ENCODE assay signal across 17 cellular contexts in the genomic region with DNA sequence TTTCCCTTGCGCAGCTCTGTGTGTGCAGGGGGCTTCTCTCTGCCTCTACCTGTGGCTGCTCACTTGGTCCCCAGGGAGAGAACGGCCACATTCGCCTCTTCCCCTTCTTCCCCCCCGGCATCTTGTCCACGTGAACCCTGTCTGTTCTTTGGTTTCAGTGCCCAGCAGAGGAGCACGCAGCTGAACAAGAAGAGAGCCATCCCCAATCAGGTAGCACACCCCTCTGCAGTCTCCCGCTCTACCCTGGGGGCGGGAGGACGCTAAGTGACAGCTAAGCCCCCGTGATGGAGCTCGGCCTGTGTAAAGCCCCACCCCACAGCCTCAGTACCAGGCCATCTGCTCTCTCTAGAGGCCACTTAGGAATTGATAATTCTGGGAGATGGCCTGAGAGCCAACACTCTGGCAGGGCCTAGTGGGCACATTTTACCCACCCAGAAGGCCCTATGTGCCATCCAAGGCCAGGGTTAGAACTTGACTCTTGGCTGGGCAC. TPM values are rescaled to one million over a fixed set of nuclear protein-coding genes. Genes with fewer than 3 reads are reported as not detected.
DNase-seq lines count a peak whose midpoint lies in the region; ATAC-seq, FAIRE-seq and TF ChIP-seq lines count a peak whose summit lies in the region.
"Had no signal": no experiment of that assay in that cellular context is flagged by ENCODE, and none has a peak within 500 bp of the region (broad histone marks: within the 10 kb centered on the region; RNA-seq: fewer than 3 reads in every experiment).

No MANE protein-coding gene starts in this region.

- no peaks in the 10 kb centered on the region for H3K9me3 ChIP-seq in HAP-1

- H3K9me3 Mint-ChIP-seq in activated CD8-positive, alpha-beta memory T cell treated with anti-CD3 and anti-CD28 coated beads, Interleukin-2, amount 10 ng/mL, durations not matched to agents 7 days and 5 days (ENCODE audit: low read depth) = no peaks in the 10 kb centered on the region
- H3K9me3 Mint-ChIP-seq in activated T-helper 17 cell treated with anti-CD3 and anti-CD28 coated beads, Interleukin-2, amount 50 U/mL, for 72 hours = no peaks in the 10 kb centered on the region
- H3K9me3 Mint-ChIP-seq: CD4-positive, alpha-beta T cell had no signal

- no peak for DNase-seq in activated CD8-positive, alpha-beta memory T cell treated with anti-CD3 and anti-CD28 coated beads, Interleukin-2, amount 10 ng/mL, durations not matched to agents 7 days and 5 days
- no peak for DNase-seq in activated CD8-positive, alpha-beta memory T cell treated with anti-CD3 and anti-CD28 coated beads, Interleukin-2, amount 50 U/mL, for 48 hours
- DNase-seq in D721Med (ENCODE audit: insufficient read length, low spot score) (peak; percentile 55), pons (ENCODE audit: low spot score) (peak; percentile 53), H4 (ENCODE audit: low spot score) (no peak), HAP-1 (ENCODE audit: low spot score in 2 of 2) (no peak)
- DNase-seq: CD4-positive, alpha-beta T cell; H7; Karpas-422; MM.1S; NCI-H1105 treated with DMSO at 0.1 percent for 48 hours; NCI-H187; NCI-H446 had no signal

- peaks cover 27% of the 10 kb centered on the region for H3K36me3 ChIP-seq in HAP-1 (replicated peaks)

- CTCF ChIA-PET in activated CD8-positive, alpha-beta memory T cell treated with anti-CD3 and anti-CD28 coated beads, Interleukin-2, amount 10 ng/mL, durations not matched to agents 7 days and 5 days (lab: Charles Lee) = no interaction called here

- in situ Hi-C loops in HAP-1 (cut with MboI; ENCODE audit: low sequenced_read_pairs) = no loop called here

- no peak for TF ChIP-seq CTCF in D721Med (IDR thresholded peaks at IDR 0.05; ENCODE audit: insufficient read depth, missing control alignments)

- H3K36me3 Mint-ChIP-seq in activated CD8-positive, alpha-beta memory T cell treated with anti-CD3 and anti-CD28 coated beads, Interleukin-2, amount 10 ng/mL, durations not matched to agents 7 days and 5 days = peaks cover 53% of the 10 kb centered on the region
- peaks cover 80% of the 10 kb centered on the region for H3K36me3 Mint-ChIP-seq in activated T-helper 17 cell treated with anti-CD3 and anti-CD28 coated beads, Interleukin-2, amount 50 U/mL, for 72 hours (ENCODE audit: low read depth)

- no peaks in the 10 kb centered on the region for H3K27me3 ChIP-seq in HAP-1 (ENCODE audit: low read depth)

- H3K4me3 Mint-ChIP-seq in activated CD8-positive, alpha-beta memory T cell treated with anti-CD3 and anti-CD28 coated beads, Interleukin-2, amount 10 ng/mL, durations not matched to agents 7 days and 5 days = no peak overlapping the region
- no peak overlapping the region for H3K4me3 Mint-ChIP-seq in activated T-helper 17 cell treated with anti-CD3 and anti-CD28 coated beads, Interleukin-2, amount 50 U/mL, for 72 hours
- H3K4me3 Mint-ChIP-seq: CD4-positive, alpha-beta T cell had no signal

- no peak for ATAC-seq in activated CD8-positive, alpha-beta memory T cell treated with anti-CD3 and anti-CD28 coated beads, Interleukin-2, amount 10 ng/mL, durations not matched to agents 7 days and 5 days
- no peak for ATAC-seq in activated T-helper 17 cell treated with anti-CD3 and anti-CD28 coated beads, Interleukin-2, amount 50 U/mL, for 72 hours (replicated peaks)
- ATAC-seq in HG03175 (IDR thresholded peaks at IDR 0.05; ENCODE audit: unreplicated experiment) = no peak

- H3K27me3 Mint-ChIP-seq in activated CD8-positive, alpha-beta memory T cell treated with anti-CD3 and anti-CD28 coated beads, Interleukin-2, amount 10 ng/mL, durations not matched to agents 7 days and 5 days = no peaks in the 10 kb centered on the region
- no peaks in the 10 kb centered on the region for H3K27me3 Mint-ChIP-seq in activated T-helper 17 cell treated with anti-CD3 and anti-CD28 coated beads, Interleukin-2, amount 50 U/mL, for 72 hours
- H3K27me3 Mint-ChIP-seq: CD4-positive, alpha-beta T cell had no signal

- peaks cover 34% of the 10 kb centered on the region for H3K4me1 Mint-ChIP-seq in activated CD8-positive, alpha-beta memory T cell treated with anti-CD3 and anti-CD28 coated beads, Interleukin-2, amount 10 ng/mL, durations not matched to agents 7 days and 5 days
- H3K4me1 Mint-ChIP-seq in activated T-helper 17 cell treated with anti-CD3 and anti-CD28 coated beads, Interleukin-2, amount 50 U/mL, for 72 hours = peaks cover 14% of the 10 kb centered on the region

- H3K4me3 ChIP-seq in HAP-1 = no peak overlapping the region

- FAIRE-seq in D721Med (lab: Jason Lieb, UNC) = no peak
- FAIRE-seq: A204.1, RCC 7860 had no signal

- no peaks in the 10 kb centered on the region for H3K4me1 ChIP-seq in HAP-1

- H3K27ac Mint-ChIP-seq in activated CD8-positive, alpha-beta memory T cell treated with anti-CD3 and anti-CD28 coated beads, Interleukin-2, amount 10 ng/mL, durations not matched to agents 7 days and 5 days = peak overlapping the region; percentile 46
- peak overlapping the region; percentile 82 for H3K27ac Mint-ChIP-seq in activated T-helper 17 cell treated with anti-CD3 and anti-CD28 coated beads, Interleukin-2, amount 50 U/mL, for 72 hours
- H3K27ac Mint-ChIP-seq: CD4-positive, alpha-beta T cell had no signal

RNA-seq across cellular contexts. Expression of gene TMED1, which starts 30.2 kb away (rescaled TPM):
- 10 to 100 TPM; 16.0 to 19.2 TPM for total RNA-seq in activated CD8-positive, alpha-beta memory T cell treated with anti-CD3 and anti-CD28 coated beads, Interleukin-2, amount 10 ng/mL, durations not matched to agents 7 days and 5 days
- total RNA-seq in activated T-helper 17 cell treated with anti-CD3 and anti-CD28 coated beads, Interleukin-2, amount 50 U/mL, for 72 hours = 10 to 100 TPM; 17.6 to 20.2 TPM
- 66.2 and 100 TPM in 2 replicates for total RNA-seq in H4 (2014; rRNA removed; shearing (Covaris generic))

RNA-seq across cellular contexts. Expression of gene C19orf38, which starts 42.4 kb away (rescaled TPM):
- total RNA-seq in activated CD8-positive, alpha-beta memory T cell treated with anti-CD3 and anti-CD28 coated beads, Interleukin-2, amount 10 ng/mL, durations not matched to agents 7 days and 5 days = 1 to 10 TPM; 1.2 to 1.7 TPM
- 1 to 10 TPM in 1 of 2 donors, under 1 TPM in 1; 0.48 to 1.7 TPM for total RNA-seq in activated T-helper 17 cell treated with anti-CD3 and anti-CD28 coated beads, Interleukin-2, amount 50 U/mL, for 72 hours
- not detected in 2 replicates for total RNA-seq in H4 (2014; rRNA removed; shearing (Covaris generic))

Comparison
In these comparisons a context has a peak if more than half of its experiments do, and no peak if none do; other contexts are left out.
1. DNase-seq: peak in D721Med (single experiment) and pons (single experiment); none in activated CD8-positive, alpha-beta memory T cell treated with anti-CD3 and anti-CD28 coated beads, Interleukin-2, amount 10 ng/mL, durations not matched to agents 7 days and 5 days (single experiment), activated CD8-positive, alpha-beta memory T cell treated with anti-CD3 and anti-CD28 coated beads, Interleukin-2, amount 50 U/mL, for 48 hours (single experiment), H4 (single experiment) and HAP-1 (0 of 2).